17 cellular contexts compared by ENCODE assay signal in the genomic region with DNA sequence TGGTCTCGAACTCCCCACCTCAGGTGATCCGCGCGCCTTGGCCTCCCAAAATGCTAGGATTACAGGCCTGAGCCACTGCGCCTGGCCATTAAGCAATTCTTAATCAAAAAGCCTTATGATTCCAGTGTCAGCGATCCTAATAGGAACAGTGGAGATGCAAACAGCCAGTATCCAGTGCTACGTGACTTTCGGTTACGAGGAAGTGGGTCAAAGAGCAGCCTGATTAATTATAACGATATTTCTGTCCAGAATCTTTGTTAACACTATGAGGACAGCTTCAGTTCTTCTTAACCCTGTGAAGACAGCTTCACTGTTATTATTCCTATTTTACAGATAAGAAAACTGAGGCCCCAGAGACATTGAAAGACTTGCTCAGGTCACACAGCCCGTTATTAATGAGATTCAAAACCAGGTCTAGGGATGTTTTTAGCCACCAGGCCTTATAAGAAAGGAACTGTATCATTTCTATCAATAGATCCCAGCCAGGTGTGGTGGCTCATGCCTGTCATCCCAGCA.
"Had no signal": no experiment of that assay in that cellular context is flagged by ENCODE, and none has a peak within 500 bp of the region (broad histone marks: within the 10 kb centered on the region; RNA-seq: fewer than 3 reads in every experiment).

No MANE protein-coding gene starts in this region.

- FAIRE-seq: pancreas had no signal

- H3K4me1 ChIP-seq: left ventricle myocardium inferior, pancreas had no signal

- H3K27ac Mint-ChIP-seq: activated CD4-positive, alpha-beta memory T cell treated with anti-CD3 and anti-CD28 coated beads for 36 hours; activated CD8-positive, alpha-beta memory T cell treated with anti-CD3 and anti-CD28 coated beads, Interleukin-2, amount 10 ng/mL, durations not matched to agents 7 days and 5 days; activated naive CD4-positive, alpha-beta T cell treated with anti-CD3 and anti-CD28 coated beads, Interleukin-2, amount 50 U/mL, for 72 hours; activated T-cell treated with anti-CD3 and anti-CD28 coated beads, Interleukin-2, amount 50 U/mL, for 24 hours; naive thymus-derived CD4-positive, alpha-beta T cell had no signal

- ATAC-seq: activated CD8-positive, alpha-beta memory T cell treated with anti-CD3 and anti-CD28 coated beads, Interleukin-2, amount 10 ng/mL, durations not matched to agents 7 days and 5 days; activated naive CD4-positive, alpha-beta T cell treated with anti-CD3 and anti-CD28 coated beads, Interleukin-2, amount 50 U/mL, for 72 hours had no signal

- H3K9me3 ChIP-seq: colonic mucosa, esophagus squamous epithelium, left ventricle myocardium inferior, mucosa of descending colon, pancreas had no signal

- H3K36me3 Mint-ChIP-seq: activated CD4-positive, alpha-beta memory T cell treated with anti-CD3 and anti-CD28 coated beads for 36 hours; activated CD8-positive, alpha-beta memory T cell treated with anti-CD3 and anti-CD28 coated beads, Interleukin-2, amount 10 ng/mL, durations not matched to agents 7 days and 5 days; activated naive CD4-positive, alpha-beta T cell treated with anti-CD3 and anti-CD28 coated beads, Interleukin-2, amount 50 U/mL, for 72 hours; naive thymus-derived CD4-positive, alpha-beta T cell had no signal

- H3K27ac ChIP-seq: colonic mucosa, left ventricle myocardium inferior, pancreas, WERI-Rb-1 had no signal

- DNase-seq: activated CD4-positive, alpha-beta memory T cell treated with anti-CD3 and anti-CD28 coated beads for 36 hours; activated CD8-positive, alpha-beta memory T cell treated with anti-CD3 and anti-CD28 coated beads, Interleukin-2, amount 10 ng/mL, durations not matched to agents 7 days and 5 days; activated effector memory CD4-positive, alpha-beta T cell treated with anti-CD3 and anti-CD28 coated beads, Interleukin-2, amount 50 U/mL, for 16 hours; activated T-cell treated with anti-CD3 and anti-CD28 coated beads, Interleukin-2, amount 50 U/mL, for 24 hours; central memory CD4-positive, alpha-beta T cell; colonic mucosa; effector CD4-positive, alpha-beta T cell; esophagus squamous epithelium; left ventricle myocardium inferior; mucosa of descending colon; naive thymus-derived CD4-positive, alpha-beta T cell; pancreas; stimulated activated CD4-positive, alpha-beta T cell treated with anti-CD3 and anti-CD28 coated beads, Interleukin-2, amount 100 ng/mL, for 48 hours; stimulated activated naive CD4-positive, alpha-beta T cell treated with Interleukin-2 at 50 U/mL for 16 hours; substantia nigra had no signal

- H3K36me3 ChIP-seq: colonic mucosa, esophagus squamous epithelium, left ventricle myocardium inferior, pancreas, WERI-Rb-1 had no signal

- H3K9me3 Mint-ChIP-seq: activated CD4-positive, alpha-beta memory T cell treated with anti-CD3 and anti-CD28 coated beads for 36 hours; activated naive CD4-positive, alpha-beta T cell treated with anti-CD3 and anti-CD28 coated beads, Interleukin-2, amount 50 U/mL, for 72 hours; activated T-cell treated with anti-CD3 and anti-CD28 coated beads, Interleukin-2, amount 50 U/mL, for 24 hours; naive thymus-derived CD4-positive, alpha-beta T cell had no signal

- H3K27me3 ChIP-seq: colonic mucosa, pancreas had no signal

- H3K4me1 Mint-ChIP-seq: activated CD8-positive, alpha-beta memory T cell treated with anti-CD3 and anti-CD28 coated beads, Interleukin-2, amount 10 ng/mL, durations not matched to agents 7 days and 5 days; naive thymus-derived CD4-positive, alpha-beta T cell had no signal

- H3K4me3 ChIP-seq: colonic mucosa, esophagus squamous epithelium, left ventricle myocardium inferior, mucosa of descending colon, pancreas had no signal

- H3K4me3 Mint-ChIP-seq: activated CD4-positive, alpha-beta memory T cell treated with anti-CD3 and anti-CD28 coated beads for 36 hours; activated CD8-positive, alpha-beta memory T cell treated with anti-CD3 and anti-CD28 coated beads, Interleukin-2, amount 10 ng/mL, durations not matched to agents 7 days and 5 days; activated T-cell treated with anti-CD3 and anti-CD28 coated beads, Interleukin-2, amount 50 U/mL, for 24 hours; naive thymus-derived CD4-positive, alpha-beta T cell had no signal
